In the genomic region with DNA sequence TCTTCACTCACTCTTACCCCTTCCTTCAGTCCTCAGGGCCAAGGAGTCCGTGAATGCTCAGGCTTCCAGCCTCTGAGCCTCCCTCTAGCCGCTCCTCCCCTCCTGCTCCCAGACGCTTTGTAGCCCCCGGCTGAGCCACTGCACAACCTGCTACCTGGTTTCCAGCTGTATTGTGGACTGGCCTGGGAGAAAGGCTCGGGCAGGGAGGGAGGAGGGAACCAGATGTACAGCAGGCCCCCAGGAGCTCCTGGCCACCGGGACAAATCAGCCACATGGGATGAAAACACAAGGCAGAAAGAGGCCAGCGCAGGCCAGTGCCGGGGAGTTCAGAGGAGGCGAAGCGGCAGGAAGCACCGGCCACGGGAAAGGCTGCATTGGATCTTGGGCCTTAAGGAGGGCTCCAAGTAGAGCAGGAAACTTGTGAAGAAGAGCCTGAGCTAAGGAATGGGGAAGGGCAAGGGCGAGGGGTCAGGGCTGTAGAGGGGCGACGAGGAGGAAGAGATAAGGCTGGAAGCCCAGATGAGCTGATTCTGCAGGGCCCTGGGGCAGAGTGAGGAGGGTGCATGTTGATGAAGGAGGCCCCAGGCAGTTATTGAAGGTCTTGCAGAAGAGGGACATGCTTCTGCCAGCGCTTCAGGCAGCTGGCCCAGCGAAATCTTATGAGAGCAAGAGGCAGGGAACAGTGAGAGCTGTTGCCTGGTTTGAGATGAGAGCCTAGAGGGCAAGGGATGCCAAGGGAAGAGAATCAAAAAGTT, we compare ENCODE assay signal across 1 cellular context.
TF ChIP-seq lines count a peak whose summit lies in the region.

No MANE protein-coding gene starts in this region.

TF ChIP-seq in IMR-90, 13 proteins besides CTCF, POLR2A, EP300 and RAD21:
- TF ChIP-seq, protein P1, sequence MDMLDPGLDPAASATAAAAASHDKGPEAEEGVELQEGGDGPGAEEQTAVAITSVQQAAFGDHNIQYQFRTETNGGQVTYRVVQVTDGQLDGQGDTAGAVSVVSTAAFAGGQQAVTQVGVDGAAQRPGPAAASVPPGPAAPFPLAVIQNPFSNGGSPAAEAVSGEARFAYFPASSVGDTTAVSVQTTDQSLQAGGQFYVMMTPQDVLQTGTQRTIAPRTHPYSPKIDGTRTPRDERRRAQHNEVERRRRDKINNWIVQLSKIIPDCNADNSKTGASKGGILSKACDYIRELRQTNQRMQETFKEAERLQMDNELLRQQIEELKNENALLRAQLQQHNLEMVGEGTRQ (IDR thresholded peaks at IDR 0.05; ENCODE audit: low read depth, low read length), result no peak
- TF ChIP-seq CHD1 (IDR thresholded peaks at IDR 0.05; ENCODE audit: low read depth, low read length), result no peak
